27 cellular contexts compared by ENCODE assay signal in genomic region chr9:76166436-76166959, GRCh38.
DNase-seq lines count a peak whose midpoint lies in the region; ATAC-seq and TF ChIP-seq lines count a peak whose summit lies in the region.
"Had no signal": no experiment of that assay in that cellular context is flagged by ENCODE, and none has a peak within 500 bp of the region (broad histone marks: within the 10 kb centered on the region; RNA-seq: fewer than 3 reads in every experiment).

No MANE protein-coding gene starts in this region.

- H4K20me1 ChIP-seq in DND-41 (ENCODE audit: insufficient read depth, low read length): no peaks in the 10 kb centered on the region

- H3K9ac ChIP-seq in DND-41 (ENCODE audit: low read depth, low read length): no peak overlapping the region

- TF ChIP-seq CTCF in DND-41 (IDR thresholded peaks at IDR 0.05; ENCODE audit: borderline replicate concordance, extremely low read depth, low read length, poor library complexity, severe bottlenecking) (no peak), nephron progenitor cell (IDR thresholded peaks at IDR 0.05) (no peak), gastrocnemius medialis (IDR thresholded peaks at IDR 0.05 in 4 of 5, conservative IDR thresholded peaks at IDR 0.05 in 1 of 5) (no peak)

- no peak for TF ChIP-seq POLR2A in gastrocnemius medialis (IDR thresholded peaks at IDR 0.05)

- intact Hi-C loops in gastrocnemius medialis (cut with DNase I; ENCODE audit: low total_unique reads): no loop called here

- no peaks in the 10 kb centered on the region for H3K79me2 ChIP-seq in DND-41 (ENCODE audit: insufficient read depth, low read length)

- H3K27me3 Mint-ChIP-seq in nephron progenitor cell (ENCODE audit: low read depth, poor library complexity): no peaks in the 10 kb centered on the region
- H3K27me3 Mint-ChIP-seq: activated naive CD8-positive, alpha-beta T cell treated with anti-CD3 and anti-CD28 coated beads, Interleukin-2, amount 50 U/mL, for 24 hours had no signal

- peak overlapping the region; percentile 42 for H3K27ac Mint-ChIP-seq in nephron progenitor cell
- H3K27ac Mint-ChIP-seq: activated naive CD8-positive, alpha-beta T cell treated with anti-CD3 and anti-CD28 coated beads, Interleukin-2, amount 50 U/mL, for 24 hours; HFFc6 had no signal

- H3K4me3 Mint-ChIP-seq in nephron progenitor cell: no peak overlapping the region
- H3K4me3 Mint-ChIP-seq: activated naive CD8-positive, alpha-beta T cell treated with anti-CD3 and anti-CD28 coated beads, Interleukin-2, amount 50 U/mL, for 24 hours; HFFc6 had no signal

- DNase-seq in DND-41 (no peak), Kasumi-1 (lab: John Stamatoyannopoulos, UW) (peak; percentile 93 to 95), SKM-1 treated with dmso at 0.1 percent for 144 hours (lab: John Stamatoyannopoulos, UW; ENCODE audit: unreplicated experiment) (peak; percentile 24), nephron progenitor cell (no peak), COR-L47 (lab: John Stamatoyannopoulos, UW) (no peak), gastrocnemius medialis (no peak), NCI-H69 (lab: John Stamatoyannopoulos, UW) (no peak)
- DNase-seq in activated CD4-positive, alpha-beta T cell treated with anti-CD3 and anti-CD28 coated beads for 1 hour: no peak
- DNase-seq: ACHN; activated CD4-positive, alpha-beta T cell treated with anti-CD3 and anti-CD28 coated beads, Interleukin-2, amount 50 U/mL, for 4 hours; activated gamma-delta T cell treated with Interleukin-2 at 50 U/mL for 16 hours; activated naive CD8-positive, alpha-beta T cell treated with anti-CD3 and anti-CD28 coated beads, Interleukin-2, amount 50 U/mL, for 24 hours; activated T-cell treated with anti-CD3 and anti-CD28 coated beads, Interleukin-2, amount 50 U/mL, for 48 hours; effector CD4-positive, alpha-beta T cell; HFFc6; MM.1S; NCI-H1417; NCI-H2029 treated with DMSO at 0.1 percent for 48 hours; NCI-H2227 treated with DMSO at 0.1 percent for 48 hours; NCI-H526; SJCRH30; stimulated activated CD4-positive, alpha-beta T cell treated with anti-CD3 and anti-CD28 coated beads, Interleukin-4, amount 100 ng/mL, for 24 hours; trophoblast cell had no signal

- ATAC-seq in DND-41 (ENCODE audit: insufficient read depth, low read depth) (peak; percentile 39; the same call in 2 of the 3 replicates), gastrocnemius medialis (no peak)
- ATAC-seq: activated naive CD8-positive, alpha-beta T cell treated with anti-CD3 and anti-CD28 coated beads, Interleukin-2, amount 50 U/mL, for 24 hours; K562; left lobe of liver had no signal

- peaks cover 68% of the 10 kb centered on the region for H3K36me3 Mint-ChIP-seq in nephron progenitor cell (ENCODE audit: low read depth)

- H3K27ac ChIP-seq in DND-41 (ENCODE audit: low read length) (no peak overlapping the region), gastrocnemius medialis (no peak overlapping the region)
- H3K27ac ChIP-seq: cardiac muscle cell, prostate gland, SJCRH30 had no signal

- no peak overlapping the region for H2AFZ ChIP-seq in DND-41 (ENCODE audit: low read depth, low read length)

- no peaks in the 10 kb centered on the region for H3K9me3 ChIP-seq in DND-41 (ENCODE audit: insufficient read depth, low read length, severe bottlenecking)
- no peaks in the 10 kb centered on the region for H3K9me3 ChIP-seq in gastrocnemius medialis
- H3K9me3 ChIP-seq: prostate gland, SJCRH30 had no signal

- H3K4me1 ChIP-seq in DND-41 (ENCODE audit: insufficient read depth, low read length) (0 out of 2 replicates have a peak, but pooled peaks cover 5% of the 10 kb centered on the region), gastrocnemius medialis (peaks cover 0 to 2% of the 10 kb centered on the region in 2 donors)
- H3K4me1 ChIP-seq: prostate gland, SJCRH30 had no signal

- H3K4me2 ChIP-seq in DND-41 (ENCODE audit: insufficient read depth, low read length): no peak overlapping the region

- H3K4me1 Mint-ChIP-seq in nephron progenitor cell: peaks cover 79% of the 10 kb centered on the region
- H3K4me1 Mint-ChIP-seq: activated naive CD8-positive, alpha-beta T cell treated with anti-CD3 and anti-CD28 coated beads, Interleukin-2, amount 50 U/mL, for 24 hours had no signal

- H3K9me3 Mint-ChIP-seq in nephron progenitor cell: no peaks in the 10 kb centered on the region
- H3K9me3 Mint-ChIP-seq: activated naive CD8-positive, alpha-beta T cell treated with anti-CD3 and anti-CD28 coated beads, Interleukin-2, amount 50 U/mL, for 24 hours had no signal

- H3K36me3 ChIP-seq in DND-41 (ENCODE audit: insufficient read depth, low read length): peaks cover 29% of the 10 kb centered on the region
- H3K36me3 ChIP-seq in gastrocnemius medialis: peaks cover 0 to 4% of the 10 kb centered on the region in 2 donors
- H3K36me3 ChIP-seq: cardiac muscle cell, prostate gland had no signal

- no peaks in the 10 kb centered on the region for H3K27me3 ChIP-seq in DND-41 (ENCODE audit: insufficient read depth, low read length, poor library complexity)
- H3K27me3 ChIP-seq in gastrocnemius medialis: no peaks in the 10 kb centered on the region
- H3K27me3 ChIP-seq: cardiac muscle cell, SJCRH30 had no signal

- in situ Hi-C loops in gastrocnemius medialis (cut with MboI; ENCODE audit: low sequenced_read_pairs in 4 of 4): no loop called here

- H3K4me3 ChIP-seq in DND-41 (ENCODE audit: low read depth in 1 of 2, low read length in 2 of 2): no peak overlapping the region
- H3K4me3 ChIP-seq in gastrocnemius medialis: no peak overlapping the region
- H3K4me3 ChIP-seq: cardiac muscle cell, K562, prostate gland, SJCRH30 had no signal

Comparison
In these comparisons a context has a peak if more than half of its experiments do, and no peak if none do; other contexts are left out.
1. DNase-seq: peak in Kasumi-1 (2 of 2) and SKM-1 treated with dmso at 0.1 percent for 144 hours (single experiment); none in DND-41 (single experiment), nephron progenitor cell (single experiment), COR-L47 (single experiment), gastrocnemius medialis (0 of 2), NCI-H69 (single experiment) and activated CD4-positive, alpha-beta T cell treated with anti-CD3 and anti-CD28 coated beads for 1 hour (single experiment).